ENCODE assay signal across 1 cellular context in the genomic region with DNA sequence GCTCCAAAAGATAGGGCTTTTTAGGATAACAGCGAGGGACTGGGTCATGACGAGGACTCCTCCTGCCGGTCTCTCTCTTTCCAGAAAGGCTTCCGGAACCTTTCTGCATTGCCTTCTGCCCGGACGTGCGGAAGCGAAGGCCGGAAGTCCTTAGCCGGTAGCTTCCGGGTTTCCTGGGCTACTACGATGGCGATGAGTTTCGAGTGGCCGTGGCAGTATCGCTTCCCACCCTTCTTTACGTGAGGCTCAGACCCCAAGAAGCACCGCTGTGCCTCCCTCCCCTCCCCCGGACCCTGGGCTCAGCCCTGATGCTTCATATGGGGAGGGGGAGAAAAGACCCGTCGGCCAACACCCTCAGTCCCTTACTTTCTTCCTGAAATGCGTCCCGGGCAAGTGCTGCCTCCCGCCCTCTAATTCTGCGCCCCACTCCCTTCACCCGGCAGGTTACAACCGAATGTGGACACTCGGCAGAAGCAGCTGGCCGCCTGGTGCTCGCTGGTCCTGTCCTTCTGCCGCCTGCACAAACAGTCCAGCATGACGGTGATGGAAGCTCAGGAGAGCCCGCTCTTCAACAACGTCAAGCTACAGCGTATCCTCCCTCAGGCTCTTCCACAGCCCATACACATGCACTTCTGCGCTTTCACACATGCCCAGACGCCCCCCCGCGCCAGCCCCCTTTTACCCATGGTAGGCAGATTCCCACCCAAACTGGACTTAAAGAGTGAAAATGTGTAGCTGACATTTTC.
TF ChIP-seq lines count a peak whose summit lies in the region.

A gene (plus strand): TSS at position 160 of the 746 bp plus-strand sequence. CDS start 27 bp downstream, at position 187.

TF ChIP-seq in SK-N-SH, 30 proteins besides CTCF, POLR2A, EP300 and RAD21 (continued from another document):
- TF ChIP-seq RCOR1 (IDR thresholded peaks at IDR 0.05; ENCODE audit: low read length) (no peak), POLR2AphosphoS5 (IDR thresholded peaks at IDR 0.05; ENCODE audit: low read depth, low read length) (peak; percentile 99), RFX5 (IDR thresholded peaks at IDR 0.05; ENCODE audit: low read length) (peak; percentile 76), EZH2phosphoT487 (IDR thresholded peaks at IDR 0.05; ENCODE audit: borderline replicate concordance, low read depth) (no peak), TEAD4 (IDR thresholded peaks at IDR 0.05; ENCODE audit: borderline replicate concordance, insufficient read depth) (no peak), ELF1 (IDR thresholded peaks at IDR 0.05) (peak; percentile 95), TCF12 (IDR thresholded peaks at IDR 0.05) (no peak), FOXJ3 (CRISPR knock-in tag; IDR thresholded peaks at IDR 0.05) (no peak), GABPA (IDR thresholded peaks at IDR 0.05; ENCODE audit: low read depth) (peak; percentile 99), FOSL2 (IDR thresholded peaks at IDR 0.05; ENCODE audit: borderline replicate concordance, low read depth) (peak; percentile 27; the same call in 1 of the 2 replicates), SIN3A (IDR thresholded peaks at IDR 0.05; ENCODE audit: borderline replicate concordance, low read depth, low read length) (peak; percentile 94), GATA2 (CRISPR knock-in tag; IDR thresholded peaks at IDR 0.05) (no peak), JUND (IDR thresholded peaks at IDR 0.05) (no peak), MXI1 (IDR thresholded peaks at IDR 0.05; ENCODE audit: low read depth, low read length) (peak; percentile 85), RXRA (IDR thresholded peaks at IDR 0.05; ENCODE audit: borderline replicate concordance, low read depth) (no peak), MEF2A (IDR thresholded peaks at IDR 0.05; ENCODE audit: borderline replicate concordance, low read depth) (no peak; the same call in 1 of the 2 replicates), NFIC (IDR thresholded peaks at IDR 0.05; ENCODE audit: borderline replicate concordance) (no peak), FOXM1 (IDR thresholded peaks at IDR 0.05; ENCODE audit: low read depth) (no peak)
- TF ChIP-seq, protein P1, sequence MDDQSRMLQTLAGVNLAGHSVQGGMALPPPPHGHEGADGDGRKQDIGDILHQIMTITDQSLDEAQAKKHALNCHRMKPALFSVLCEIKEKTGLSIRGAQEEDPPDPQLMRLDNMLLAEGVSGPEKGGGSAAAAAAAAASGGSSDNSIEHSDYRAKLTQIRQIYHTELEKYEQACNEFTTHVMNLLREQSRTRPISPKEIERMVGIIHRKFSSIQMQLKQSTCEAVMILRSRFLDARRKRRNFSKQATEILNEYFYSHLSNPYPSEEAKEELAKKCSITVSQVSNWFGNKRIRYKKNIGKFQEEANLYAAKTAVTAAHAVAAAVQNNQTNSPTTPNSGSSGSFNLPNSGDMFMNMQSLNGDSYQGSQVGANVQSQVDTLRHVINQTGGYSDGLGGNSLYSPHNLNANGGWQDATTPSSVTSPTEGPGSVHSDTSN (IDR thresholded peaks at IDR 0.05), result 0 out of 2 replicates have a peak, but pooled peaks have one; percentile 30
- TF ChIP-seq, protein P2, sequence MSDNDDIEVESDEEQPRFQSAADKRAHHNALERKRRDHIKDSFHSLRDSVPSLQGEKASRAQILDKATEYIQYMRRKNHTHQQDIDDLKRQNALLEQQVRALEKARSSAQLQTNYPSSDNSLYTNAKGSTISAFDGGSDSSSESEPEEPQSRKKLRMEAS (IDR thresholded peaks at IDR 0.05; ENCODE audit: low read depth), result peak; percentile 82
- TF ChIP-seq, protein P3, sequence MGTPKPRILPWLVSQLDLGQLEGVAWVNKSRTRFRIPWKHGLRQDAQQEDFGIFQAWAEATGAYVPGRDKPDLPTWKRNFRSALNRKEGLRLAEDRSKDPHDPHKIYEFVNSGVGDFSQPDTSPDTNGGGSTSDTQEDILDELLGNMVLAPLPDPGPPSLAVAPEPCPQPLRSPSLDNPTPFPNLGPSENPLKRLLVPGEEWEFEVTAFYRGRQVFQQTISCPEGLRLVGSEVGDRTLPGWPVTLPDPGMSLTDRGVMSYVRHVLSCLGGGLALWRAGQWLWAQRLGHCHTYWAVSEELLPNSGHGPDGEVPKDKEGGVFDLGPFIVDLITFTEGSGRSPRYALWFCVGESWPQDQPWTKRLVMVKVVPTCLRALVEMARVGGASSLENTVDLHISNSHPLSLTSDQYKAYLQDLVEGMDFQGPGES (IDR thresholded peaks at IDR 0.05; ENCODE audit: low read depth, low read length), result no peak
- TF ChIP-seq, protein P4, sequence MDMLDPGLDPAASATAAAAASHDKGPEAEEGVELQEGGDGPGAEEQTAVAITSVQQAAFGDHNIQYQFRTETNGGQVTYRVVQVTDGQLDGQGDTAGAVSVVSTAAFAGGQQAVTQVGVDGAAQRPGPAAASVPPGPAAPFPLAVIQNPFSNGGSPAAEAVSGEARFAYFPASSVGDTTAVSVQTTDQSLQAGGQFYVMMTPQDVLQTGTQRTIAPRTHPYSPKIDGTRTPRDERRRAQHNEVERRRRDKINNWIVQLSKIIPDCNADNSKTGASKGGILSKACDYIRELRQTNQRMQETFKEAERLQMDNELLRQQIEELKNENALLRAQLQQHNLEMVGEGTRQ (IDR thresholded peaks at IDR 0.05; ENCODE audit: borderline replicate concordance, low read depth, low read length), result no peak
- TF ChIP-seq, protein P5, sequence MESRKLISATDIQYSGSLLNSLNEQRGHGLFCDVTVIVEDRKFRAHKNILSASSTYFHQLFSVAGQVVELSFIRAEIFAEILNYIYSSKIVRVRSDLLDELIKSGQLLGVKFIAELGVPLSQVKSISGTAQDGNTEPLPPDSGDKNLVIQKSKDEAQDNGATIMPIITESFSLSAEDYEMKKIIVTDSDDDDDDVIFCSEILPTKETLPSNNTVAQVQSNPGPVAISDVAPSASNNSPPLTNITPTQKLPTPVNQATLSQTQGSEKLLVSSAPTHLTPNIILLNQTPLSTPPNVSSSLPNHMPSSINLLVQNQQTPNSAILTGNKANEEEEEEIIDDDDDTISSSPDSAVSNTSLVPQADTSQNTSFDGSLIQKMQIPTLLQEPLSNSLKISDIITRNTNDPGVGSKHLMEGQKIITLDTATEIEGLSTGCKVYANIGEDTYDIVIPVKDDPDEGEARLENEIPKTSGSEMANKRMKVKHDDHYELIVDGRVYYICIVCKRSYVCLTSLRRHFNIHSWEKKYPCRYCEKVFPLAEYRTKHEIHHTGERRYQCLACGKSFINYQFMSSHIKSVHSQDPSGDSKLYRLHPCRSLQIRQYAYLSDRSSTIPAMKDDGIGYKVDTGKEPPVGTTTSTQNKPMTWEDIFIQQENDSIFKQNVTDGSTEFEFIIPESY (IDR thresholded peaks at IDR 0.05; ENCODE audit: borderline replicate concordance, low read depth), result no peak
- TF ChIP-seq, protein P6, sequence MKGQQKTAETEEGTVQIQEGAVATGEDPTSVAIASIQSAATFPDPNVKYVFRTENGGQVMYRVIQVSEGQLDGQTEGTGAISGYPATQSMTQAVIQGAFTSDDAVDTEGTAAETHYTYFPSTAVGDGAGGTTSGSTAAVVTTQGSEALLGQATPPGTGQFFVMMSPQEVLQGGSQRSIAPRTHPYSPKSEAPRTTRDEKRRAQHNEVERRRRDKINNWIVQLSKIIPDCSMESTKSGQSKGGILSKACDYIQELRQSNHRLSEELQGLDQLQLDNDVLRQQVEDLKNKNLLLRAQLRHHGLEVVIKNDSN (IDR thresholded peaks at IDR 0.05; ENCODE audit: borderline replicate concordance, low read depth), result 0 out of 2 replicates have a peak, but pooled peaks have one; percentile 17
